ENCODE assay signal across 7 cellular contexts in the genomic region with DNA sequence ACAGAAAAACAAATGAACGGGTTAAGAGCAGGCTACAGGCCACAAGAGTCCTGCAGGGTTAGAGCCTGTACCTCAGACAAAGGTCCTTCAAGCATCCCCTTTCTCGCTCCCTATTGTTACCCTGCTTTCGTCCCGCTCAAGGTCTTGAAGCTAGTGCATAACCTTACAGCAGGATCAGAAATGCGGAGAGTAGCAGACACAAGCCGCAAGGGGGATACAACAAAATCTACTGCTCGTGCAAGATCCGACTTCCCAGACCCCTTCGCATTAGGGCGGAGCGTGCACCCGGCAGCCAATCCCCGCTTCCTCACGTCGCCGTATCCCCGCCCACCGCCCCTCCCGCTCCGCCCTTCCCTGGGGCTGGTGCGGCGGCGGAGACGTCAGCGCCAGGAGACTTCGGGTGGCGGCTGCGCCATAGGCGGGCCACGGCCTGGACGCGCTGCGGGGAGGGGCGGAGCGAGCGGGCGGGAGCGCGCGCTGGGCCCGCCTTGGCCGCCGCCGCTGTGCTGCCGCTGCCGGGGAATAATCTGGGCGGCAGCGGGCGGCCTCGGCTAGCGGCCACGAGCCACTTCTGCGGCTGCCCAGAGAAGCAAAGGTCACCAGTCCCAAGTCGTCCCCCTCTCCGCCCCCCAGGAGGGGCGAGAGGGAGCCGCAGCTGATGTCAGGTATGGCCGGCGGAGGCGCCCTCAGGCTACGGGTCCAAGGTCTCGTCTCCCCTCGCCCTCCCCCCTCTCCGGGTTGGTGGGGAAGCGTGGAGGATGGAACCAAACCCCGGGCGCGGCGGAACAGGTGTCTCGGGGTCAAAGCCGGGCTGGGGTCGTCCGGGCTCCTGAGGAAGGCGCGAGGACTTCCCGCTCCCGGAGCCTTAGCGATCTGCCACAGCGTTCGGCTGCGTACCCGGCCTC. TPM values are rescaled to one million over a fixed set of nuclear protein-coding genes. Genes with fewer than 3 reads are reported as not detected.
A peak's percentile ranks its signal among the peaks of the same experiment; 100 is the strongest.
DNase-seq lines count a peak whose midpoint lies in the region; ATAC-seq, FAIRE-seq and TF ChIP-seq lines count a peak whose summit lies in the region.

A gene (plus strand): TSS at position 389 of the 905 bp plus-strand sequence. CDS start 51,776 bp downstream, outside the sequence.

- no peaks in the 10 kb centered on the region for H3K36me3 ChIP-seq in hepatocyte (replicated peaks; ENCODE audit: insufficient read depth, low read depth)

- TF ChIP-seq CTCF in astrocyte of the cerebellum (IDR thresholded peaks at IDR 0.05; ENCODE audit: low read depth, low read length, missing control alignments) (peak; percentile 57), hepatocyte (IDR thresholded peaks at IDR 0.05; ENCODE audit: poor library complexity) (peak; percentile 34)

- H4K20me1 ChIP-seq in hepatocyte (ENCODE audit: insufficient read depth, poor library complexity, severe bottlenecking): peaks cover 9% of the 10 kb centered on the region

- DNase-seq in GM18507 (ENCODE audit: extremely low spot score, insufficient read length, low read depth): peak; percentile 79
- DNase-seq in NCI-H2029 (lab: John Stamatoyannopoulos, UW): peak; percentile 94
- DNase-seq in T-helper 22 cell (ENCODE audit: low read depth): peak; percentile 95
- peak; percentile 96 for DNase-seq in astrocyte of the cerebellum (ENCODE audit: low read depth)
- DNase-seq in hepatocyte (ENCODE audit: low spot score): peak; percentile 98
- DNase-seq in renal cortical epithelial cell (ENCODE audit: low read depth): peak; percentile 93

- H3K9me2 ChIP-seq in hepatocyte (replicated peaks; ENCODE audit: insufficient read depth): no peaks in the 10 kb centered on the region

- H3K27ac ChIP-seq in hepatocyte: peak within 1 kb of the TSS; percentile 96

- H3K4me1 ChIP-seq in hepatocyte (ENCODE audit: insufficient read depth): peaks cover 6% of the 10 kb centered on the region

- H3K9me3 ChIP-seq in hepatocyte (ENCODE audit: low read depth): no peaks in the 10 kb centered on the region

- peak; percentile 82 for ATAC-seq in HG02981 (IDR thresholded peaks at IDR 0.05; ENCODE audit: unreplicated experiment)

- peak within 1 kb of the TSS; percentile 77 for H3K4me2 ChIP-seq in hepatocyte

- peak within 1 kb of the TSS; percentile 76 for H2AFZ ChIP-seq in hepatocyte

- peak; percentile 97 for FAIRE-seq in GM18507 (lab: Jason Lieb, UNC)

- H3K27me3 ChIP-seq in hepatocyte: no peaks in the 10 kb centered on the region

- peaks cover 41% of the 10 kb centered on the region for H3K79me2 ChIP-seq in hepatocyte

- H3K4me3 ChIP-seq in astrocyte of the cerebellum (ENCODE audit: low read depth, low read length) (peak within 1 kb of the TSS; percentile 89), hepatocyte (peak within 1 kb of the TSS; percentile 90)

- in situ Hi-C loops in astrocyte of the cerebellum (cut with HindIII; ENCODE audit: low sequenced_read_pairs): no loop called here

- 1% methylated on average over 54 of the region's 82 CpGs for WGBS in hepatocyte (ENCODE audit: low lambda C conversion rate, missing lambda C conversion rate)

RNA-seq across cellular contexts. Expression of the gene that starts here (rescaled TPM):
- total RNA-seq in hepatocyte (65.4 and 71.8 TPM in 2 replicates), renal cortical epithelial cell (59.0 and 80.1 TPM in 2 replicates)
- 37.1 and 38.7 TPM in 2 replicates for polyA plus RNA-seq in hepatocyte

Comparison
In these comparisons a context has a peak if more than half of its experiments do, and no peak if none do; other contexts are left out.
1. Peak in every context shown above with its lines: DNase-seq, ATAC-seq, H3K4me3 ChIP-seq and H3K27ac ChIP-seq.